Comparison of ENCODE assay signal across 15 cellular contexts in the genomic region with DNA sequence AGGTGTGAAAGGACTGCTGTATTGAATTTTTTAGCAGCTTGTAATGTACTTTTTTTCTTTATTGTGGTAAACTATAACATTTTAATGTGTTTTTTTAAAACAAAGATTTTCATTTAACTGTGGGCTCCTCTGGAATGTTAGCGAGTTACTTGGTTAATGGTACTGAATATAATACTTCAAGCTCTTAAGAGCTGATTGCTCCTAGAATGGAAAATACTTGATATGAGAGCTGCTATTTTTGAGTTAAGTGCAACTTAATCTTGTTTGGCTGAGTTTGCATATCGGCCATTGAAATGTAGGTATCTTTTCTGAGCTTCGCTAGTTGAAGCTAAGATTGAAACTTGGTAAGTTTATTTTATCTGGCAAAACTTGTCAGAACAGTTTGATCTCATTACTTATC. TPM values are rescaled to one million over a fixed set of nuclear protein-coding genes. Genes with fewer than 3 reads are reported as not detected.
DNase-seq lines count a peak whose midpoint lies in the region; ATAC-seq and TF ChIP-seq lines count a peak whose summit lies in the region.
"Had no signal": no experiment of that assay in that cellular context is flagged by ENCODE, and none has a peak within 500 bp of the region (broad histone marks: within the 10 kb centered on the region; RNA-seq: fewer than 3 reads in every experiment).

No MANE protein-coding gene starts in this region.

- peak overlapping the region; percentile 74 for H3K4me3 Mint-ChIP-seq in stimulated activated naive CD8-positive, alpha-beta T cell treated with anti-CD3 and anti-CD28 coated beads, Interleukin-15, Interleukin-2, amounts not matched to agents 100 ng/mL and 50 ng/mL, for 24 hours
- H3K4me3 Mint-ChIP-seq in activated T-helper 1 cell treated with anti-CD3 and anti-CD28 coated beads, Interleukin-12 subunit alpha, Interleukin-12 subunit beta, Interleukin-2, Interleukin-4 antibody, amounts not matched to agents 30 ng/mL and 10 ng/mL and 1 ng/mL, durations not matched to agents 14 hours and 24 hours and 36 hours = peak overlapping the region; percentile 40
- H3K4me3 Mint-ChIP-seq in memory B cell = peak overlapping the region; percentile 11

- intact Hi-C loops in activated T-helper 1 cell treated with anti-CD3 and anti-CD28 coated beads, Interleukin-12 subunit alpha, Interleukin-12 subunit beta, Interleukin-2, Interleukin-4 antibody, amounts not matched to agents 30 ng/mL and 10 ng/mL and 1 ng/mL, durations not matched to agents 14 hours and 24 hours and 36 hours (cut with micrococcal nuclease) = no loop called here

- H3K27me3 Mint-ChIP-seq in stimulated activated naive CD8-positive, alpha-beta T cell treated with anti-CD3 and anti-CD28 coated beads, Interleukin-15, Interleukin-2, amounts not matched to agents 100 ng/mL and 50 ng/mL, for 24 hours = no peaks in the 10 kb centered on the region
- H3K27me3 Mint-ChIP-seq in activated T-helper 1 cell treated with anti-CD3 and anti-CD28 coated beads, Interleukin-12 subunit alpha, Interleukin-12 subunit beta, Interleukin-2, Interleukin-4 antibody, amounts not matched to agents 30 ng/mL and 10 ng/mL and 1 ng/mL, durations not matched to agents 14 hours and 24 hours and 36 hours (ENCODE audit: insufficient read depth) = no peaks in the 10 kb centered on the region
- H3K27me3 Mint-ChIP-seq in memory B cell = no peaks in the 10 kb centered on the region

- H3K27ac Mint-ChIP-seq in stimulated activated naive CD8-positive, alpha-beta T cell treated with anti-CD3 and anti-CD28 coated beads, Interleukin-15, Interleukin-2, amounts not matched to agents 100 ng/mL and 50 ng/mL, for 24 hours = peak overlapping the region; percentile 99
- H3K27ac Mint-ChIP-seq in activated T-helper 1 cell treated with anti-CD3 and anti-CD28 coated beads, Interleukin-12 subunit alpha, Interleukin-12 subunit beta, Interleukin-2, Interleukin-4 antibody, amounts not matched to agents 30 ng/mL and 10 ng/mL and 1 ng/mL, durations not matched to agents 14 hours and 24 hours and 36 hours = peak overlapping the region; percentile 85
- peak overlapping the region; percentile 20 for H3K27ac Mint-ChIP-seq in memory B cell

- no peak for DNase-seq in stimulated activated naive CD8-positive, alpha-beta T cell treated with anti-CD3 and anti-CD28 coated beads, Interleukin-15, Interleukin-2, amounts not matched to agents 100 U/mL and 50 U/mL, for 24 hours
- DNase-seq in activated T-helper 1 cell treated with anti-CD3 and anti-CD28 coated beads, Interleukin-12 subunit alpha, Interleukin-12 subunit beta, Interleukin-2, Interleukin-4 antibody, amounts not matched to agents 30 ng/mL and 10 ng/mL and 1 ng/mL, durations not matched to agents 14 hours and 24 hours and 36 hours (ENCODE audit: low spot score) = no peak
- no peak for DNase-seq in memory B cell (ENCODE audit: low spot score in 2 of 2)
- no peak for DNase-seq in COLO668 (lab: John Stamatoyannopoulos, UW; ENCODE audit: unreplicated experiment)
- DNase-seq: activated CD8-positive, alpha-beta memory T cell treated with anti-CD3 and anti-CD28 coated beads, Interleukin-2, amount 50 U/mL, for 48 hours; BE2C; effector CD8-positive, alpha-beta T cell; NCI-H1930; NCI-H82; SIG-M5; stimulated activated CD4-positive, alpha-beta T cell treated with anti-CD3 and anti-CD28 coated beads, Interleukin-2, amount 100 ng/mL, for 48 hours had no signal

- no peak for ATAC-seq in stimulated activated naive CD8-positive, alpha-beta T cell treated with anti-CD3 and anti-CD28 coated beads, Interleukin-15, Interleukin-2, amounts not matched to agents 100 U/mL and 50 U/mL, for 24 hours
- no peak for ATAC-seq in memory B cell (ENCODE audit: low read depth)
- no peak for ATAC-seq in SK-N-SH treated with all-trans-retinoic acid at 6 μM for 48 hours
- ATAC-seq in GM21381 (IDR thresholded peaks at IDR 0.05; ENCODE audit: unreplicated experiment) = no peak
- ATAC-seq in GM19395 (IDR thresholded peaks at IDR 0.05; ENCODE audit: unreplicated experiment) = no peak

- H3K36me3 Mint-ChIP-seq in stimulated activated naive CD8-positive, alpha-beta T cell treated with anti-CD3 and anti-CD28 coated beads, Interleukin-15, Interleukin-2, amounts not matched to agents 100 ng/mL and 50 ng/mL, for 24 hours (ENCODE audit: low read depth) = peaks cover 74% of the 10 kb centered on the region
- peaks cover 45% of the 10 kb centered on the region for H3K36me3 Mint-ChIP-seq in activated T-helper 1 cell treated with anti-CD3 and anti-CD28 coated beads, Interleukin-12 subunit alpha, Interleukin-12 subunit beta, Interleukin-2, Interleukin-4 antibody, amounts not matched to agents 30 ng/mL and 10 ng/mL and 1 ng/mL, durations not matched to agents 14 hours and 24 hours and 36 hours (ENCODE audit: low read depth)
- H3K36me3 Mint-ChIP-seq in memory B cell = peaks cover 15% of the 10 kb centered on the region

- H3K9me3 Mint-ChIP-seq in stimulated activated naive CD8-positive, alpha-beta T cell treated with anti-CD3 and anti-CD28 coated beads, Interleukin-15, Interleukin-2, amounts not matched to agents 100 ng/mL and 50 ng/mL, for 24 hours = no peaks in the 10 kb centered on the region
- H3K9me3 Mint-ChIP-seq in activated T-helper 1 cell treated with anti-CD3 and anti-CD28 coated beads, Interleukin-12 subunit alpha, Interleukin-12 subunit beta, Interleukin-2, Interleukin-4 antibody, amounts not matched to agents 30 ng/mL and 10 ng/mL and 1 ng/mL, durations not matched to agents 14 hours and 24 hours and 36 hours = no peaks in the 10 kb centered on the region
- H3K9me3 Mint-ChIP-seq in memory B cell = no peaks in the 10 kb centered on the region

- H3K4me1 Mint-ChIP-seq in stimulated activated naive CD8-positive, alpha-beta T cell treated with anti-CD3 and anti-CD28 coated beads, Interleukin-15, Interleukin-2, amounts not matched to agents 100 ng/mL and 50 ng/mL, for 24 hours (ENCODE audit: low read depth) = peaks cover 99% of the 10 kb centered on the region
- peaks cover 70% of the 10 kb centered on the region for H3K4me1 Mint-ChIP-seq in activated T-helper 1 cell treated with anti-CD3 and anti-CD28 coated beads, Interleukin-12 subunit alpha, Interleukin-12 subunit beta, Interleukin-2, Interleukin-4 antibody, amounts not matched to agents 30 ng/mL and 10 ng/mL and 1 ng/mL, durations not matched to agents 14 hours and 24 hours and 36 hours (ENCODE audit: low read depth)
- peaks cover 37% of the 10 kb centered on the region for H3K4me1 Mint-ChIP-seq in memory B cell

TF ChIP-seq in SK-N-SH treated with all-trans-retinoic acid at 6 μM for 48 hours, 23 proteins besides CTCF, POLR2A, EP300 and RAD21 (continues in another document):
- TF ChIP-seq BACH2 (CRISPR knock-in tag; IDR thresholded peaks at IDR 0.05; ENCODE audit: borderline replicate concordance) (no peak), OSR1 (CRISPR knock-in tag; IDR thresholded peaks at IDR 0.05) (no peak), SNAI2 (CRISPR knock-in tag; IDR thresholded peaks at IDR 0.05) (no peak), TCF4 (CRISPR knock-in tag; IDR thresholded peaks at IDR 0.05; ENCODE audit: borderline replicate concordance) (no peak), TOX (CRISPR knock-in tag; IDR thresholded peaks at IDR 0.05; ENCODE audit: borderline replicate concordance) (no peak), PPARA (CRISPR knock-in tag; IDR thresholded peaks at IDR 0.05; ENCODE audit: borderline replicate concordance) (no peak), GLIS3 (CRISPR knock-in tag; IDR thresholded peaks at IDR 0.05) (no peak), ESRRG (CRISPR knock-in tag; IDR thresholded peaks at IDR 0.05) (no peak), ZC3H10 (CRISPR knock-in tag; IDR thresholded peaks at IDR 0.05) (no peak), ZNF70 (CRISPR knock-in tag; IDR thresholded peaks at IDR 0.05) (no peak), ZNF565 (CRISPR knock-in tag; conservative IDR thresholded peaks at IDR 0.05; ENCODE audit: low read depth) (no peak), ARNTL (CRISPR knock-in tag; IDR thresholded peaks at IDR 0.05; ENCODE audit: borderline replicate concordance, low read depth) (no peak)
- TF ChIP-seq, protein P1, sequence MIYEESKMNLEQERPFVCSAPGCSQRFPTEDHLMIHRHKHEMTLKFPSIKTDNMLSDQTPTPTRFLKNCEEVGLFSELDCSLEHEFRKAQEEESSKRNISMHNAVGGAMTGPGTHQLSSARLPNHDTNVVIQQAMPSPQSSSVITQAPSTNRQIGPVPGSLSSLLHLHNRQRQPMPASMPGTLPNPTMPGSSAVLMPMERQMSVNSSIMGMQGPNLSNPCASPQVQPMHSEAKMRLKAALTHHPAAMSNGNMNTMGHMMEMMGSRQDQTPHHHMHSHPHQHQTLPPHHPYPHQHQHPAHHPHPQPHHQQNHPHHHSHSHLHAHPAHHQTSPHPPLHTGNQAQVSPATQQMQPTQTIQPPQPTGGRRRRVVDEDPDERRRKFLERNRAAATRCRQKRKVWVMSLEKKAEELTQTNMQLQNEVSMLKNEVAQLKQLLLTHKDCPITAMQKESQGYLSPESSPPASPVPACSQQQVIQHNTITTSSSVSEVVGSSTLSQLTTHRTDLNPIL (CRISPR knock-in tag; IDR thresholded peaks at IDR 0.05; ENCODE audit: low read depth) = no peak
- TF ChIP-seq, protein P2, sequence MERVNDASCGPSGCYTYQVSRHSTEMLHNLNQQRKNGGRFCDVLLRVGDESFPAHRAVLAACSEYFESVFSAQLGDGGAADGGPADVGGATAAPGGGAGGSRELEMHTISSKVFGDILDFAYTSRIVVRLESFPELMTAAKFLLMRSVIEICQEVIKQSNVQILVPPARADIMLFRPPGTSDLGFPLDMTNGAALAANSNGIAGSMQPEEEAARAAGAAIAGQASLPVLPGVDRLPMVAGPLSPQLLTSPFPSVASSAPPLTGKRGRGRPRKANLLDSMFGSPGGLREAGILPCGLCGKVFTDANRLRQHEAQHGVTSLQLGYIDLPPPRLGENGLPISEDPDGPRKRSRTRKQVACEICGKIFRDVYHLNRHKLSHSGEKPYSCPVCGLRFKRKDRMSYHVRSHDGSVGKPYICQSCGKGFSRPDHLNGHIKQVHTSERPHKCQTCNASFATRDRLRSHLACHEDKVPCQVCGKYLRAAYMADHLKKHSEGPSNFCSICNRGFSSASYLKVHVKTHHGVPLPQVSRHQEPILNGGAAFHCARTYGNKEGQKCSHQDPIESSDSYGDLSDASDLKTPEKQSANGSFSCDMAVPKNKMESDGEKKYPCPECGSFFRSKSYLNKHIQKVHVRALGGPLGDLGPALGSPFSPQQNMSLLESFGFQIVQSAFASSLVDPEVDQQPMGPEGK (CRISPR knock-in tag; IDR thresholded peaks at IDR 0.05; ENCODE audit: borderline replicate concordance) = no peak

RNA-seq across cellular contexts. Expression of gene TMBIM6, which starts 7.4 kb away (rescaled TPM):
- total RNA-seq in activated T-helper 1 cell treated with anti-CD3 and anti-CD28 coated beads, Interleukin-12 subunit alpha, Interleukin-12 subunit beta, Interleukin-2, Interleukin-4 antibody, amounts not matched to agents 30 ng/mL and 10 ng/mL and 1 ng/mL, durations not matched to agents 14 hours and 24 hours and 36 hours = 382 and 393 TPM in 2 replicates

RNA-seq across cellular contexts. Expression of gene FMNL3, which starts 41.6 kb away (rescaled TPM):
- total RNA-seq in activated T-helper 1 cell treated with anti-CD3 and anti-CD28 coated beads, Interleukin-12 subunit alpha, Interleukin-12 subunit beta, Interleukin-2, Interleukin-4 antibody, amounts not matched to agents 30 ng/mL and 10 ng/mL and 1 ng/mL, durations not matched to agents 14 hours and 24 hours and 36 hours = 43.0 and 46.1 TPM in 2 replicates

Comparison
In these comparisons a context has a peak if more than half of its experiments do, and no peak if none do; other contexts are left out.
1. H3K27ac Mint-ChIP-seq: peak in every context shown above with its lines; median percentile 99 in stimulated activated naive CD8-positive, alpha-beta T cell treated with anti-CD3 and anti-CD28 coated beads, Interleukin-15, Interleukin-2, amounts not matched to agents 100 ng/mL and 50 ng/mL, for 24 hours; 85 in activated T-helper 1 cell treated with anti-CD3 and anti-CD28 coated beads, Interleukin-12 subunit alpha, Interleukin-12 subunit beta, Interleukin-2, Interleukin-4 antibody, amounts not matched to agents 30 ng/mL and 10 ng/mL and 1 ng/mL, durations not matched to agents 14 hours and 24 hours and 36 hours; 20 in memory B cell.
2. H3K4me3 Mint-ChIP-seq: peak in every context shown above with its lines; median percentile 74 in stimulated activated naive CD8-positive, alpha-beta T cell treated with anti-CD3 and anti-CD28 coated beads, Interleukin-15, Interleukin-2, amounts not matched to agents 100 ng/mL and 50 ng/mL, for 24 hours; 40 in activated T-helper 1 cell treated with anti-CD3 and anti-CD28 coated beads, Interleukin-12 subunit alpha, Interleukin-12 subunit beta, Interleukin-2, Interleukin-4 antibody, amounts not matched to agents 30 ng/mL and 10 ng/mL and 1 ng/mL, durations not matched to agents 14 hours and 24 hours and 36 hours; 11 in memory B cell.